ENCODE assay signal across 16 cellular contexts in the genomic region with DNA sequence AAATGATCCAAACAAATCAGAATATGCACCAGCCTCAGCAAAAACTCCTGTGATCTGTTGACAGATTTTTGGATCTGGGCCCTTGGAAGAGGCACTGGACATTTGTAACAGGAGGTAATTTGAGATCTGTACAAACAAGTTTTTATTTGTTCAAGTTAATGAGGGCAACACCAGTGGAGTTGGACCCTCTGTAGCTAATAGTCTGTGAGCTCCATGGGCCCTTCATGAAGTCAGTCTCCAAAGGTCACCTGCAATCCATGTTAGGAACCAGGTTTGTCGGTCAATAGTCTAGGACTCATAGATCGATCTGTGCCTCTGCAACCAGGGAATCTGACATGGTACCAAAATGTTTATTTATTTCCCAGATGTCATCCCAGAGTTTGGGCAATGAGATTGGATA. TPM values are rescaled to one million over a fixed set of nuclear protein-coding genes. Genes with fewer than 3 reads are reported as not detected.
DNase-seq lines count a peak whose midpoint lies in the region; ATAC-seq and TF ChIP-seq lines count a peak whose summit lies in the region.
"Had no signal": no experiment of that assay in that cellular context is flagged by ENCODE, and none has a peak within 500 bp of the region (broad histone marks: within the 10 kb centered on the region; RNA-seq: fewer than 3 reads in every experiment).

No MANE protein-coding gene starts in this region.

- no peak overlapping the region for H2BK15ac ChIP-seq in H9 (ENCODE audit: low read depth, low read length)

- no peak overlapping the region for H4K8ac ChIP-seq in H9 (replicated peaks; ENCODE audit: insufficient read length, low read depth, low read length)

- peak overlapping the region in 1 of 3 experiments; percentile 54; a peak in 3 of 7 replicates for H3K27ac Mint-ChIP-seq in H9
- H3K27ac Mint-ChIP-seq in neural progenitor cell, result peak overlapping the region; percentile 48
- H3K27ac Mint-ChIP-seq: activated T-helper 2 cell treated with anti-CD3 and anti-CD28 coated beads, Interferon-gamma antibody, Interleukin-2, Interleukin-4, amounts not matched to agents 10 μg/mL and 5 μg/mL and 100 μg/mL, durations not matched to agents 14 hours and 24 hours and 36 hours; mesothelial cell of epicardium; T-cell had no signal

- H3K9me3 Mint-ChIP-seq in H9 (no peaks in the 10 kb centered on the region), neural progenitor cell (no peaks in the 10 kb centered on the region)
- H3K9me3 Mint-ChIP-seq: activated T-helper 2 cell treated with anti-CD3 and anti-CD28 coated beads, Interferon-gamma antibody, Interleukin-2, Interleukin-4, amounts not matched to agents 10 μg/mL and 5 μg/mL and 100 μg/mL, durations not matched to agents 14 hours and 24 hours and 36 hours; mesothelial cell of epicardium; T-cell had no signal

- H3K36me3 Mint-ChIP-seq in H9 (ENCODE audit: insufficient read depth in 1 of 3, low read depth in 3 of 3) (no peaks in the 10 kb centered on the region), neural progenitor cell (peaks cover 5% of the 10 kb centered on the region)
- H3K36me3 Mint-ChIP-seq: mesothelial cell of epicardium, T-cell had no signal

- H3T11ph ChIP-seq in H9 (ENCODE audit: low read length), result no peak overlapping the region

- H3K36me3 ChIP-seq in endocrine pancreas (ENCODE audit: control insufficient read depth, insufficient read depth, low read length), result no peaks in the 10 kb centered on the region
- H3K36me3 ChIP-seq in neural progenitor cell, result no peaks in the 10 kb centered on the region
- H3K36me3 ChIP-seq: BLaER1 treated with 17β-estradiol and CSF1 and Interleukin-3, amounts not matched to agents 10 nM and 100 nM; brain microvascular endothelial cell had no signal

- H2BK5ac ChIP-seq in H9 (ENCODE audit: insufficient read length, low read length), result no peak overlapping the region

- H3K4me2 ChIP-seq in H9 (ENCODE audit: insufficient read depth, insufficient read length, low read length), result no peak overlapping the region
- H3K4me2 ChIP-seq in neural progenitor cell, result no peak overlapping the region
- H3K4me2 ChIP-seq: BLaER1 treated with 17β-estradiol and CSF1 and Interleukin-3, amounts not matched to agents 10 nM and 100 nM had no signal

- H3K4me3 ChIP-seq in endocrine pancreas (ENCODE audit: control insufficient read depth, insufficient read depth, low read length) (peak overlapping the region; percentile 66), neural progenitor cell (no peak overlapping the region), foreskin fibroblast (ENCODE audit: low read depth in 1 of 2, low read length in 2 of 2) (no peak overlapping the region)
- H3K4me3 ChIP-seq: BLaER1 treated with 17β-estradiol and CSF1 and Interleukin-3, amounts not matched to agents 10 nM and 100 nM had no signal

- no peak overlapping the region for H3K56ac ChIP-seq in H9 (ENCODE audit: insufficient read length, low read depth, low read length)

- H3K9ac ChIP-seq in H9 (ENCODE audit: extremely low read depth, insufficient read length, low read length) (no peak overlapping the region), endocrine pancreas (ENCODE audit: control insufficient read depth, insufficient read depth, low read length) (no peak overlapping the region), neural progenitor cell (no peak overlapping the region)
- H3K9ac ChIP-seq: BLaER1 treated with 17β-estradiol and CSF1 and Interleukin-3, amounts not matched to agents 10 nM and 100 nM had no signal

- H3K27me3 ChIP-seq in H9 (ENCODE audit: insufficient read depth, low read length), result no peaks in the 10 kb centered on the region
- H3K27me3 ChIP-seq in endocrine pancreas (ENCODE audit: control insufficient read depth, insufficient read depth, low read length), result no peaks in the 10 kb centered on the region
- no peaks in the 10 kb centered on the region for H3K27me3 ChIP-seq in neural progenitor cell
- H3K27me3 ChIP-seq: BLaER1 treated with 17β-estradiol and CSF1 and Interleukin-3, amounts not matched to agents 10 nM and 100 nM; brain microvascular endothelial cell had no signal

- peak overlapping the region; percentile 57 for H3K18ac ChIP-seq in H9 (ENCODE audit: insufficient read length, low read depth, low read length)

- TF ChIP-seq CTCF in H9 (conservative IDR thresholded peaks at IDR 0.05) (no peak), neural progenitor cell (IDR thresholded peaks at IDR 0.05) (no peak), foreskin fibroblast (IDR thresholded peaks at IDR 0.05; ENCODE audit: low read depth, low read length) (no peak)

- H3K4me1 Mint-ChIP-seq in H9 (peaks cover 64 to 79% of the 10 kb centered on the region in 2 experiments), neural progenitor cell (peaks cover 73% of the 10 kb centered on the region)

- no peak overlapping the region for H2BK20ac ChIP-seq in H9 (ENCODE audit: low read depth, low read length, poor library complexity, severe bottlenecking)

- DNase-seq in H9 (no peak), NCI-H2196 treated with DMSO at 0.1 percent for 48 hours (lab: John Stamatoyannopoulos, UW; ENCODE audit: unreplicated experiment) (peak; percentile 69), neural progenitor cell (ENCODE audit: low spot score) (no peak), SW480 (ENCODE audit: low spot score) (no peak), foreskin fibroblast (no peak)
- DNase-seq: activated CD4-positive, alpha-beta T cell treated with anti-CD3 and anti-CD28 coated beads for 48 hours; brain microvascular endothelial cell; retina; T-cell had no signal

- no peaks in the 10 kb centered on the region for H3K23me2 ChIP-seq in H9 (ENCODE audit: insufficient read length, low read depth, low read length, poor library complexity, severe bottlenecking)

- H3K27ac ChIP-seq in H9 (ENCODE audit: insufficient read length, low read depth, low read length), result no peak overlapping the region
- H3K27ac ChIP-seq in neural progenitor cell, result no peak overlapping the region
- H3K27ac ChIP-seq: BLaER1 treated with 17β-estradiol and CSF1 and Interleukin-3, amounts not matched to agents 10 nM and 100 nM; brain microvascular endothelial cell; epithelial cell of prostate had no signal

- H3K23ac ChIP-seq in H9 (ENCODE audit: insufficient read length, low read depth, low read length), result no peak overlapping the region

- H3K4me3 Mint-ChIP-seq in H9 (no peak overlapping the region), neural progenitor cell (no peak overlapping the region)
- H3K4me3 Mint-ChIP-seq: mesothelial cell of epicardium, T-cell had no signal

- H2AK5ac ChIP-seq in H9 (ENCODE audit: insufficient read length, low read length), result no peak overlapping the region

- H2AFZ ChIP-seq in H9 (ENCODE audit: low read length) (no peak overlapping the region), neural progenitor cell (replicated peaks) (no peak overlapping the region)

- H3K79me2 ChIP-seq in H9 (ENCODE audit: insufficient read depth, low read length) (no peaks in the 10 kb centered on the region), neural progenitor cell (ENCODE audit: low read depth) (peaks cover 9% of the 10 kb centered on the region)

- no peak overlapping the region for H4K91ac ChIP-seq in H9 (ENCODE audit: insufficient read length, low read depth, low read length)

- H3K27me3 Mint-ChIP-seq in H9 (ENCODE audit: low read depth) (no peaks in the 10 kb centered on the region), neural progenitor cell (ENCODE audit: insufficient read depth, low read depth) (no peaks in the 10 kb centered on the region)
- H3K27me3 Mint-ChIP-seq: T-cell had no signal

- no peak overlapping the region for H2BK12ac ChIP-seq in H9 (ENCODE audit: insufficient read length, low read depth, low read length)

- peaks cover 10% of the 10 kb centered on the region for H3F3A ChIP-seq in neural progenitor cell (ENCODE audit: low read depth)

- H3K14ac ChIP-seq in H9 (ENCODE audit: insufficient read depth, low read length), result no peak overlapping the region

- WGBS in H9 (ENCODE audit: extremely low coverage, insufficient read length, low lambda C conversion rate), result no CpG with 5 or more reads among the region's 2 CpGs

- H2BK120ac ChIP-seq in H9 (ENCODE audit: low read depth, low read length, poor library complexity, severe bottlenecking), result no peak overlapping the region

- no peak overlapping the region for H4K5ac ChIP-seq in H9 (ENCODE audit: insufficient read length, low read depth, low read length)

- H4K20me1 ChIP-seq in H9 (ENCODE audit: control insufficient read depth, insufficient read depth, insufficient read length) (no peaks in the 10 kb centered on the region), neural progenitor cell (ENCODE audit: low read depth) (no peaks in the 10 kb centered on the region)

- H3K79me1 ChIP-seq in H9 (ENCODE audit: insufficient read depth, low read depth, low read length, poor library complexity, severe bottlenecking), result no peaks in the 10 kb centered on the region

- peaks cover 1% of the 10 kb centered on the region; the same call in 1 of the 2 replicates for H3K4me1 ChIP-seq in H9 (ENCODE audit: insufficient read depth, low read length)
- peaks cover 41% of the 10 kb centered on the region for H3K4me1 ChIP-seq in endocrine pancreas (ENCODE audit: control insufficient read depth, insufficient read depth, low read length)
- H3K4me1 ChIP-seq in neural progenitor cell, result peaks cover 76% of the 10 kb centered on the region

- H3K9me3 ChIP-seq in H9 (ENCODE audit: control insufficient read depth, low read depth, low read length), result no peaks in the 10 kb centered on the region
- no peaks in the 10 kb centered on the region for H3K9me3 ChIP-seq in endocrine pancreas (ENCODE audit: control insufficient read depth, low read length)
- no peaks in the 10 kb centered on the region for H3K9me3 ChIP-seq in neural progenitor cell (ENCODE audit: low read depth)
- H3K9me3 ChIP-seq: BLaER1 treated with 17β-estradiol and CSF1 and Interleukin-3, amounts not matched to agents 10 nM and 100 nM had no signal

- no peak overlapping the region for H3K4ac ChIP-seq in H9 (ENCODE audit: low read depth, low read length)

- ATAC-seq in GM21723 (IDR thresholded peaks at IDR 0.05; ENCODE audit: unreplicated experiment) (no peak), GM18907 (IDR thresholded peaks at IDR 0.05; ENCODE audit: unreplicated experiment) (no peak)
- ATAC-seq: T-cell had no signal

RNA-seq across cellular contexts. Expression of a gene that starts 40.9 kb away (rescaled TPM):
- total RNA-seq in H9 (2021) (31.5 and 34.9 TPM in 2 replicates), neural progenitor cell (ENCODE audit: low replicate concordance) (157 and 246 TPM in 2 replicates)
